1 cellular context compared by ENCODE assay signal in the genomic region with DNA sequence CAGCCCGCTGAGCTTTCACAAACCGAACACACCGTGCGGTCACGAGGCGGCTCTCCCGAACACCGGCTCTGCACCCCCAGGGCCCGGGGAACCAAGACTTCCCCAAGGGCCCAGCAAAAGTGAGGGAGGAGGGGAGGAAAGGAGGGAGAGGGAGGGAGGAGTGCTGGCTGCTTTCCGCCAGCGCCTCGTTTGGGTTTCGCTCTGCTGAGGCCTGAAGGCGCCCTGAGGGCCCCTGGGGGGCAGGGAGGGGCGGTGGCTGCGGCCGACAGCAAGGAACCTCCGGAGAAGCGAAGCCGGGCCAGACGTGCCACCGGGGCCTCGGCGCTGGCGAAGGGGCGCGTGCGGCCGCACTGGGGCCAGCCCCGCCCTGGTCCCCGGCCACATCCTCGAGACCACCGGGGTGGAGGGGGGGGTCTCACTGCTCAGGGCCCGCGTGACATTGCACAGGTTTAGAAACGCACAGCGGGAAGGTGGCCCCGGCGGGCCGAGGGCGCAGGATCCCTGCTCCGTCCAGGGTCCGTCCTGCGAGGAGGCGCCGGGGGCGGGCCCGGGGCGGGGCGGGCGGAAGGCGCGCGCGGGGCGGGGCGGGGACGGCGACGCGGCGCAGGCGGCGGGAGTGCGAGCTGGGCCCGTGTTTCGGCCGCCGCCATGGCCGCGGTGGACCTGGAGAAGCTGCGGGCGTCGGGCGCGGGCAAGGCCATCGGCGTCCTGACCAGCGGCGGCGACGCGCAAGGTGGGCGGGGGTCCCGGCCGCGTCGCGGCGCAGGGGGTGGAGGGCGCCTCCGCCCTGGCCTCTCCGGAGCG.
TF ChIP-seq lines count a peak whose summit lies in the region.

A gene (plus strand): TSS at position 596 of the 804 bp plus-strand sequence. CDS start 53 bp downstream, at position 649.

TF ChIP-seq in K562, 482 proteins besides CTCF, POLR2A, EP300 and RAD21 (continued from another document and continues in another):
- TF ChIP-seq, protein P1, sequence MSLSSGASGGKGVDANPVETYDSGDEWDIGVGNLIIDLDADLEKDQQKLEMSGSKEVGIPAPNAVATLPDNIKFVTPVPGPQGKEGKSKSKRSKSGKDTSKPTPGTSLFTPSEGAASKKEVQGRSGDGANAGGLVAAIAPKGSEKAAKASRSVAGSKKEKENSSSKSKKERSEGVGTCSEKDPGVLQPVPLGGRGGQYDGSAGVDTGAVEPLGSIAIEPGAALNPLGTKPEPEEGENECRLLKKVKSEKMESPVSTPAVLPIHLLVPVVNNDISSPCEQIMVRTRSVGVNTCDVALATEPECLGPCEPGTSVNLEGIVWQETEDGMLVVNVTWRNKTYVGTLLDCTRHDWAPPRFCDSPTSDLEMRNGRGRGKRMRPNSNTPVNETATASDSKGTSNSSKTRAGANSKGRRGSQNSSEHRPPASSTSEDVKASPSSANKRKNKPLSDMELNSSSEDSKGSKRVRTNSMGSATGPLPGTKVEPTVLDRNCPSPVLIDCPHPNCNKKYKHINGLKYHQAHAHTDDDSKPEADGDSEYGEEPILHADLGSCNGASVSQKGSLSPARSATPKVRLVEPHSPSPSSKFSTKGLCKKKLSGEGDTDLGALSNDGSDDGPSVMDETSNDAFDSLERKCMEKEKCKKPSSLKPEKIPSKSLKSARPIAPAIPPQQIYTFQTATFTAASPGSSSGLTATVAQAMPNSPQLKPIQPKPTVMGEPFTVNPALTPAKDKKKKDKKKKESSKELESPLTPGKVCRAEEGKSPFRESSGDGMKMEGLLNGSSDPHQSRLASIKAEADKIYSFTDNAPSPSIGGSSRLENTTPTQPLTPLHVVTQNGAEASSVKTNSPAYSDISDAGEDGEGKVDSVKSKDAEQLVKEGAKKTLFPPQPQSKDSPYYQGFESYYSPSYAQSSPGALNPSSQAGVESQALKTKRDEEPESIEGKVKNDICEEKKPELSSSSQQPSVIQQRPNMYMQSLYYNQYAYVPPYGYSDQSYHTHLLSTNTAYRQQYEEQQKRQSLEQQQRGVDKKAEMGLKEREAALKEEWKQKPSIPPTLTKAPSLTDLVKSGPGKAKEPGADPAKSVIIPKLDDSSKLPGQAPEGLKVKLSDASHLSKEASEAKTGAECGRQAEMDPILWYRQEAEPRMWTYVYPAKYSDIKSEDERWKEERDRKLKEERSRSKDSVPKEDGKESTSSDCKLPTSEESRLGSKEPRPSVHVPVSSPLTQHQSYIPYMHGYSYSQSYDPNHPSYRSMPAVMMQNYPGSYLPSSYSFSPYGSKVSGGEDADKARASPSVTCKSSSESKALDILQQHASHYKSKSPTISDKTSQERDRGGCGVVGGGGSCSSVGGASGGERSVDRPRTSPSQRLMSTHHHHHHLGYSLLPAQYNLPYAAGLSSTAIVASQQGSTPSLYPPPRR (CRISPR knock-in tag; IDR thresholded peaks at IDR 0.05; ENCODE audit: borderline replicate concordance), result 0 out of 2 replicates have a peak, but pooled peaks have one; percentile 79
- TF ChIP-seq HNRNPK (IDR thresholded peaks at IDR 0.05; ENCODE audit: low read depth, low read length, poor library complexity, severe bottlenecking) (no peak), MTA1 (IDR thresholded peaks at IDR 0.05; ENCODE audit: borderline replicate concordance) (no peak), ZFPM2 (CRISPR knock-in tag; IDR thresholded peaks at IDR 0.05) (no peak), FOXK1 (CRISPR knock-in tag; IDR thresholded peaks at IDR 0.05; ENCODE audit: borderline replicate concordance) (0 out of 2 replicates have a peak, but pooled peaks have one; percentile 42), ZNF174 (CRISPR knock-in tag; IDR thresholded peaks at IDR 0.05) (no peak), TGIF2 (CRISPR knock-in tag; IDR thresholded peaks at IDR 0.05) (no peak), CCNT2 (IDR thresholded peaks at IDR 0.05; ENCODE audit: borderline replicate concordance, extremely low read depth, insufficient read length, low read depth, low read length) (peak; percentile 61), ZNF224 (CRISPR knock-in tag; IDR thresholded peaks at IDR 0.05) (no peak), RBM25 (IDR thresholded peaks at IDR 0.05; ENCODE audit: low read depth, low read length, severe bottlenecking) (no peak), STAT5A (IDR thresholded peaks at IDR 0.05; ENCODE audit: borderline replicate concordance, low read length) (no peak), DDX20 (tag; IDR thresholded peaks at IDR 0.05; ENCODE audit: low read depth) (no peak), GTF2E2 (tag; IDR thresholded peaks at IDR 0.05) (no peak), GATA2 (CRISPR knock-in tag; IDR thresholded peaks at IDR 0.05) (no peak), HCFC1 (IDR thresholded peaks at IDR 0.05; ENCODE audit: low read depth, low read length) (no peak), ZNF699 (CRISPR knock-in tag; IDR thresholded peaks at IDR 0.05; ENCODE audit: insufficient replicate concordance) (no peak), JUN (IDR thresholded peaks at IDR 0.05; ENCODE audit: borderline replicate concordance, low read depth, low read length) (no peak), JUN (CRISPR knock-in tag; IDR thresholded peaks at IDR 0.05; ENCODE audit: borderline replicate concordance) (0 out of 2 replicates have a peak, but pooled peaks have one; percentile 52), ZNF717 (CRISPR knock-in tag; IDR thresholded peaks at IDR 0.05) (no peak)
- TF ChIP-seq, protein P2, sequence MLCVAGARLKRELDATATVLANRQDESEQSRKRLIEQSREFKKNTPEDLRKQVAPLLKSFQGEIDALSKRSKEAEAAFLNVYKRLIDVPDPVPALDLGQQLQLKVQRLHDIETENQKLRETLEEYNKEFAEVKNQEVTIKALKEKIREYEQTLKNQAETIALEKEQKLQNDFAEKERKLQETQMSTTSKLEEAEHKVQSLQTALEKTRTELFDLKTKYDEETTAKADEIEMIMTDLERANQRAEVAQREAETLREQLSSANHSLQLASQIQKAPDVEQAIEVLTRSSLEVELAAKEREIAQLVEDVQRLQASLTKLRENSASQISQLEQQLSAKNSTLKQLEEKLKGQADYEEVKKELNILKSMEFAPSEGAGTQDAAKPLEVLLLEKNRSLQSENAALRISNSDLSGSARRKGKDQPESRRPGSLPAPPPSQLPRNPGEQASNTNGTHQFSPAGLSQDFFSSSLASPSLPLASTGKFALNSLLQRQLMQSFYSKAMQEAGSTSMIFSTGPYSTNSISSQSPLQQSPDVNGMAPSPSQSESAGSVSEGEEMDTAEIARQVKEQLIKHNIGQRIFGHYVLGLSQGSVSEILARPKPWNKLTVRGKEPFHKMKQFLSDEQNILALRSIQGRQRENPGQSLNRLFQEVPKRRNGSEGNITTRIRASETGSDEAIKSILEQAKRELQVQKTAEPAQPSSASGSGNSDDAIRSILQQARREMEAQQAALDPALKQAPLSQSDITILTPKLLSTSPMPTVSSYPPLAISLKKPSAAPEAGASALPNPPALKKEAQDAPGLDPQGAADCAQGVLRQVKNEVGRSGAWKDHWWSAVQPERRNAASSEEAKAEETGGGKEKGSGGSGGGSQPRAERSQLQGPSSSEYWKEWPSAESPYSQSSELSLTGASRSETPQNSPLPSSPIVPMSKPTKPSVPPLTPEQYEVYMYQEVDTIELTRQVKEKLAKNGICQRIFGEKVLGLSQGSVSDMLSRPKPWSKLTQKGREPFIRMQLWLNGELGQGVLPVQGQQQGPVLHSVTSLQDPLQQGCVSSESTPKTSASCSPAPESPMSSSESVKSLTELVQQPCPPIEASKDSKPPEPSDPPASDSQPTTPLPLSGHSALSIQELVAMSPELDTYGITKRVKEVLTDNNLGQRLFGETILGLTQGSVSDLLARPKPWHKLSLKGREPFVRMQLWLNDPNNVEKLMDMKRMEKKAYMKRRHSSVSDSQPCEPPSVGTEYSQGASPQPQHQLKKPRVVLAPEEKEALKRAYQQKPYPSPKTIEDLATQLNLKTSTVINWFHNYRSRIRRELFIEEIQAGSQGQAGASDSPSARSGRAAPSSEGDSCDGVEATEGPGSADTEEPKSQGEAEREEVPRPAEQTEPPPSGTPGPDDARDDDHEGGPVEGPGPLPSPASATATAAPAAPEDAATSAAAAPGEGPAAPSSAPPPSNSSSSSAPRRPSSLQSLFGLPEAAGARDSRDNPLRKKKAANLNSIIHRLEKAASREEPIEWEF (CRISPR knock-in tag; IDR thresholded peaks at IDR 0.05), result no peak
- TF ChIP-seq, protein P3, sequence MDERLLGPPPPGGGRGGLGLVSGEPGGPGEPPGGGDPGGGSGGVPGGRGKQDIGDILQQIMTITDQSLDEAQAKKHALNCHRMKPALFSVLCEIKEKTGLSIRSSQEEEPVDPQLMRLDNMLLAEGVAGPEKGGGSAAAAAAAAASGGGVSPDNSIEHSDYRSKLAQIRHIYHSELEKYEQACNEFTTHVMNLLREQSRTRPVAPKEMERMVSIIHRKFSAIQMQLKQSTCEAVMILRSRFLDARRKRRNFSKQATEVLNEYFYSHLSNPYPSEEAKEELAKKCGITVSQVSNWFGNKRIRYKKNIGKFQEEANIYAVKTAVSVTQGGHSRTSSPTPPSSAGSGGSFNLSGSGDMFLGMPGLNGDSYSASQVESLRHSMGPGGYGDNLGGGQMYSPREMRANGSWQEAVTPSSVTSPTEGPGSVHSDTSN (CRISPR knock-in tag; IDR thresholded peaks at IDR 0.05; ENCODE audit: low read depth), result no peak
- TF ChIP-seq, protein P3 (tag; conservative IDR thresholded peaks at IDR 0.05; ENCODE audit: low read depth), result no peak
- TF ChIP-seq, protein P4, sequence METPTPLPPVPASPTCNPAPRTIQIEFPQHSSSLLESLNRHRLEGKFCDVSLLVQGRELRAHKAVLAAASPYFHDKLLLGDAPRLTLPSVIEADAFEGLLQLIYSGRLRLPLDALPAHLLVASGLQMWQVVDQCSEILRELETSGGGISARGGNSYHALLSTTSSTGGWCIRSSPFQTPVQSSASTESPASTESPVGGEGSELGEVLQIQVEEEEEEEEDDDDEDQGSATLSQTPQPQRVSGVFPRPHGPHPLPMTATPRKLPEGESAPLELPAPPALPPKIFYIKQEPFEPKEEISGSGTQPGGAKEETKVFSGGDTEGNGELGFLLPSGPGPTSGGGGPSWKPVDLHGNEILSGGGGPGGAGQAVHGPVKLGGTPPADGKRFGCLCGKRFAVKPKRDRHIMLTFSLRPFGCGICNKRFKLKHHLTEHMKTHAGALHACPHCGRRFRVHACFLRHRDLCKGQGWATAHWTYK (CRISPR knock-in tag; IDR thresholded peaks at IDR 0.05), result peak; percentile 74; the same call in 1 of the 2 replicates
- TF ChIP-seq, protein P5, sequence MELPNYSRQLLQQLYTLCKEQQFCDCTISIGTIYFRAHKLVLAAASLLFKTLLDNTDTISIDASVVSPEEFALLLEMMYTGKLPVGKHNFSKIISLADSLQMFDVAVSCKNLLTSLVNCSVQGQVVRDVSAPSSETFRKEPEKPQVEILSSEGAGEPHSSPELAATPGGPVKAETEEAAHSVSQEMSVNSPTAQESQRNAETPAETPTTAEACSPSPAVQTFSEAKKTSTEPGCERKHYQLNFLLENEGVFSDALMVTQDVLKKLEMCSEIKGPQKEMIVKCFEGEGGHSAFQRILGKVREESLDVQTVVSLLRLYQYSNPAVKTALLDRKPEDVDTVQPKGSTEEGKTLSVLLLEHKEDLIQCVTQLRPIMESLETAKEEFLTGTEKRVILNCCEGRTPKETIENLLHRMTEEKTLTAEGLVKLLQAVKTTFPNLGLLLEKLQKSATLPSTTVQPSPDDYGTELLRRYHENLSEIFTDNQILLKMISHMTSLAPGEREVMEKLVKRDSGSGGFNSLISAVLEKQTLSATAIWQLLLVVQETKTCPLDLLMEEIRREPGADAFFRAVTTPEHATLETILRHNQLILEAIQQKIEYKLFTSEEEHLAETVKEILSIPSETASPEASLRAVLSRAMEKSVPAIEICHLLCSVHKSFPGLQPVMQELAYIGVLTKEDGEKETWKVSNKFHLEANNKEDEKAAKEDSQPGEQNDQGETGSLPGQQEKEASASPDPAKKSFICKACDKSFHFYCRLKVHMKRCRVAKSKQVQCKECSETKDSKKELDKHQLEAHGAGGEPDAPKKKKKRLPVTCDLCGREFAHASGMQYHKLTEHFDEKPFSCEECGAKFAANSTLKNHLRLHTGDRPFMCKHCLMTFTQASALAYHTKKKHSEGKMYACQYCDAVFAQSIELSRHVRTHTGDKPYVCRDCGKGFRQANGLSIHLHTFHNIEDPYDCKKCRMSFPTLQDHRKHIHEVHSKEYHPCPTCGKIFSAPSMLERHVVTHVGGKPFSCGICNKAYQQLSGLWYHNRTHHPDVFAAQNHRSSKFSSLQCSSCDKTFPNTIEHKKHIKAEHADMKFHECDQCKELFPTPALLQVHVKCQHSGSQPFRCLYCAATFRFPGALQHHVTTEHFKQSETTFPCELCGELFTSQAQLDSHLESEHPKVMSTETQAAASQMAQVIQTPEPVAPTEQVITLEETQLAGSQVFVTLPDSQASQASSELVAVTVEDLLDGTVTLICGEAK (IDR thresholded peaks at IDR 0.05), result no peak
- TF ChIP-seq, protein P5 (CRISPR knock-in tag; IDR thresholded peaks at IDR 0.05), result no peak
